In the genomic region with DNA sequence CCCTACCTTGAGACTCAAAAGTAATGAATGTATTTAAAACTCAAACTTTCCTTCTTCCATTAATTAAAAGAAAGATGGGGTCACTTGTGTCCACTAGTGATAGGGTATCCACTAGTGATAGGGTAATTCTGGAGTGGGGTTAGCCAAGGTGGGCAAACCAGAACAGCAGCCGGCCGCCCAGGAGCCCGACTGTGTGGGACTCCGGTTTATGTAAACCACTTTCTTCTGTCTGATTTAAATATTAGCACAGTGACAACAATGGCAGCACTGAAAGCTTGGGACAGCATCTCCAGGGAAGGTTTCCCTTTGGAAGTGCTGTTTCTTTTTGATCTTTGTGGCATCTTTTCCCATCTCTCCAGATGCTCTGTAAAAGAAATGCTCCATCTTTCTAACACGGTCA, we compare ENCODE assay signal across 10 cellular contexts. TPM values are rescaled to one million over a fixed set of nuclear protein-coding genes. Genes with fewer than 3 reads are reported as not detected.
A peak's percentile ranks its signal among the peaks of the same experiment; 100 is the strongest.
DNase-seq lines count a peak whose midpoint lies in the region; ATAC-seq, FAIRE-seq and TF ChIP-seq lines count a peak whose summit lies in the region.
"Had no signal": no experiment of that assay in that cellular context is flagged by ENCODE, and none has a peak within 500 bp of the region (broad histone marks: within the 10 kb centered on the region; RNA-seq: fewer than 3 reads in every experiment).

No MANE protein-coding gene starts in this region.

- peak overlapping the region in 6 of 9 donors; percentile 10 to 92 (median 74) for H3K27ac Mint-ChIP-seq in naive thymus-derived CD4-positive, alpha-beta T cell

- H3K4me3 ChIP-seq in left ventricle myocardium inferior (peak overlapping the region; percentile 88), bronchial epithelial cell (ENCODE audit: low read depth, low read length) (peak overlapping the region; percentile 56), uterus (peak overlapping the region; percentile 44 to 68)
- H3K4me3 ChIP-seq in naive thymus-derived CD4-positive, alpha-beta T cell (ENCODE audit: low read length), result no peak overlapping the region

- peaks cover 12 to 64% (median 50%) of the 10 kb centered on the region in 7 donors for H3K4me1 Mint-ChIP-seq in naive thymus-derived CD4-positive, alpha-beta T cell

- H3K4me1 ChIP-seq in left ventricle myocardium inferior, result peaks cover 68% of the 10 kb centered on the region
- H3K4me1 ChIP-seq in naive thymus-derived CD4-positive, alpha-beta T cell (ENCODE audit: control insufficient read depth in 2 of 2, insufficient read depth in 2 of 2, low read length in 2 of 2), result peaks cover 0 to 30% of the 10 kb centered on the region in 2 donors
- peaks cover 5 to 12% of the 10 kb centered on the region in 2 donors for H3K4me1 ChIP-seq in uterus

- no peak for ATAC-seq in Right ventricle myocardium superior (ENCODE audit: poor library complexity)
- no peak for ATAC-seq in naive thymus-derived CD4-positive, alpha-beta T cell

- H3K27ac ChIP-seq in left ventricle myocardium inferior (replicated peaks) (peak overlapping the region; percentile 95), uterus (peak overlapping the region; percentile 85 to 90)
- H3K27ac ChIP-seq in naive thymus-derived CD4-positive, alpha-beta T cell (ENCODE audit: low read depth, low read length), result no peak overlapping the region

- peaks cover 0 to 7% (median 0%) of the 10 kb centered on the region in 11 donors for H3K9me3 Mint-ChIP-seq in naive thymus-derived CD4-positive, alpha-beta T cell

- H3K27me3 Mint-ChIP-seq in naive thymus-derived CD4-positive, alpha-beta T cell, result peaks cover 0 to 47% (median 19%) of the 10 kb centered on the region in 5 donors

- peaks cover 4% of the 10 kb centered on the region for H3K36me3 ChIP-seq in left ventricle myocardium inferior
- H3K36me3 ChIP-seq in bronchial epithelial cell (ENCODE audit: control insufficient read depth, insufficient read depth, low read length), result no peaks in the 10 kb centered on the region
- H3K36me3 ChIP-seq in naive thymus-derived CD4-positive, alpha-beta T cell (ENCODE audit: control insufficient read depth in 2 of 3, insufficient read depth in 3 of 3, low read length in 3 of 3), result no peaks in the 10 kb centered on the region
- no peaks in the 10 kb centered on the region for H3K36me3 ChIP-seq in uterus

- no peak for FAIRE-seq in bronchial epithelial cell (lab: Jason Lieb, UNC)
- FAIRE-seq: RCC 7860 had no signal

- no peak for TF ChIP-seq CTCF in left ventricle myocardium inferior (IDR thresholded peaks at IDR 0.05; ENCODE audit: borderline replicate concordance)
- TF ChIP-seq CTCF in bronchial epithelial cell (IDR thresholded peaks at IDR 0.05; ENCODE audit: insufficient read depth, low read length, severe bottlenecking), result no peak
- TF ChIP-seq CTCF in uterus (IDR thresholded peaks at IDR 0.05), result no peak

- TF ChIP-seq POLR2A in uterus (IDR thresholded peaks at IDR 0.05), result no peak

- no peaks in the 10 kb centered on the region for H3K27me3 ChIP-seq in left ventricle myocardium inferior (ENCODE audit: low read depth)
- no peaks in the 10 kb centered on the region for H3K27me3 ChIP-seq in bronchial epithelial cell (ENCODE audit: control insufficient read depth, insufficient read depth, low read length)
- H3K27me3 ChIP-seq in naive thymus-derived CD4-positive, alpha-beta T cell (ENCODE audit: control insufficient read depth in 2 of 2, insufficient read depth in 2 of 2, low read length in 2 of 2), result no peaks in the 10 kb centered on the region
- H3K27me3 ChIP-seq in uterus, result no peaks in the 10 kb centered on the region

- DNase-seq in left ventricle myocardium inferior, result no peak
- DNase-seq in Right ventricle myocardium superior, result no peak
- no peak for DNase-seq in bronchial epithelial cell (ENCODE audit: low read depth)
- no peak for DNase-seq in naive thymus-derived CD4-positive, alpha-beta T cell
- DNase-seq in uterus, result no peak
- DNase-seq in NCI-H82 (lab: John Stamatoyannopoulos, UW), result no peak
- DNase-seq in NCI-H446 treated with DMSO at 0.1 percent for 48 hours (lab: John Stamatoyannopoulos, UW), result no peak
- DNase-seq in SKM-1 (lab: John Stamatoyannopoulos, UW; ENCODE audit: unreplicated experiment), result no peak
- DNase-seq: COR-L47 had no signal

- intact Hi-C loops in left ventricle myocardium inferior (cut with micrococcal nuclease) (no loop called here), Right ventricle myocardium superior (cut with DNase I) (no loop called here), uterus (cut with DNase I; ENCODE audit: low total_unique reads) (no loop called here)
- intact Hi-C loops in naive thymus-derived CD4-positive, alpha-beta T cell (cut with micrococcal nuclease), result no loop called here

- peaks cover 0 to 15% (median 0%) of the 10 kb centered on the region in 5 donors for H3K36me3 Mint-ChIP-seq in naive thymus-derived CD4-positive, alpha-beta T cell

- H3K9me3 ChIP-seq in left ventricle myocardium inferior (replicated peaks) (no peaks in the 10 kb centered on the region), uterus (no peaks in the 10 kb centered on the region)
- H3K9me3 ChIP-seq in naive thymus-derived CD4-positive, alpha-beta T cell (ENCODE audit: control insufficient read depth in 2 of 3, low read length in 3 of 3), result no peaks in the 10 kb centered on the region

- peak overlapping the region; percentile 27 to 86 (median 76) for H3K4me3 Mint-ChIP-seq in naive thymus-derived CD4-positive, alpha-beta T cell

- POLR2A ChIA-PET in naive thymus-derived CD4-positive, alpha-beta T cell (lab: Charles Lee), result no interaction called here

- CTCF ChIA-PET in naive thymus-derived CD4-positive, alpha-beta T cell (lab: Charles Lee), result interaction anchor here (2.6 kb wide), 1 partner anchor 32 kb away, joined by 6 read pairs; no protein-coding TSS in a partner anchor

RNA-seq across cellular contexts. Expression of a gene that starts 0.7 kb away (rescaled TPM):
- total RNA-seq in left ventricle myocardium inferior (934 TPM), Right ventricle myocardium superior (966 TPM), bronchial epithelial cell (2.4 and 4.2 TPM in 2 replicates), uterus (10 to 100 TPM in 3 of 4 donors, 1 to 10 TPM in 1; 7.7 to 22.5 (median 18.2) TPM)
- total RNA-seq in naive thymus-derived CD4-positive, alpha-beta T cell, result 1 to 10 TPM in 4 of 5 experiments, not detected in 1; 1.1 to 2.2 (median 1.7) TPM
- 1 to 10 TPM; 4.2 to 9.7 TPM for polyA plus RNA-seq in naive thymus-derived CD4-positive, alpha-beta T cell

Comparison
In these comparisons a context has a peak if more than half of its experiments do, and no peak if none do; other contexts are left out.
1. RNA of a gene that starts 0.7 kb away (total RNA-seq): 966 TPM in Right ventricle myocardium superior (single experiment) and 934 TPM in left ventricle myocardium inferior (single experiment); 7.7 to 22.5 TPM in uterus, 2.4 to 4.2 TPM in bronchial epithelial cell and 1.1 to 2.2 TPM in naive thymus-derived CD4-positive, alpha-beta T cell; every median in the first group is over 10 times any median in the second.